In genomic region chr11:61488651-61489291, GRCh38 we compare ENCODE assay signal across 10 cellular contexts. TPM values are rescaled to one million over a fixed set of nuclear protein-coding genes. Genes with fewer than 3 reads are reported as not detected.
DNase-seq lines count a peak whose midpoint lies in the region; ATAC-seq and TF ChIP-seq lines count a peak whose summit lies in the region.
"Had no signal": no experiment of that assay in that cellular context is flagged by ENCODE, and none has a peak within 500 bp of the region (broad histone marks: within the 10 kb centered on the region; RNA-seq: fewer than 3 reads in every experiment).

No MANE protein-coding gene starts in this region.

- H3K9me3 ChIP-seq in mucosa of rectum (ENCODE audit: control insufficient read depth in 2 of 2, low read length in 2 of 2) = no peaks in the 10 kb centered on the region

- DNase-seq in AG08396 (ENCODE audit: low spot score) (peak; percentile 47), NCI-H2196 (lab: John Stamatoyannopoulos, UW; ENCODE audit: unreplicated experiment) (peak; percentile 78), epithelial cell of proximal tubule (ENCODE audit: low read depth) (peak; percentile 33), GDM1 (lab: John Stamatoyannopoulos, UW) (no peak)
- DNase-seq in activated effector memory CD4-positive, alpha-beta T cell treated with Interleukin-2 at 50 U/mL for 16 hours = no peak
- DNase-seq: activated CD4-positive, alpha-beta T cell treated with anti-CD3 and anti-CD28 coated beads, Interleukin-2, amount 10 ng/mL, durations not matched to agents 24 days and 14 days; NCI-H1105 treated with DMSO at 0.1 percent for 48 hours had no signal

- no peak for TF ChIP-seq CTCF in epithelial cell of proximal tubule (conservative IDR thresholded peaks at IDR 0.05; ENCODE audit: low read depth, low read length)

- H3K4me3 ChIP-seq in epithelial cell of proximal tubule (ENCODE audit: low read depth, low read length) = peak overlapping the region; percentile 27
- peak overlapping the region; percentile 32 to 51 for H3K4me3 ChIP-seq in mucosa of rectum (ENCODE audit: low read length in 2 of 2)

- no peaks in the 10 kb centered on the region for H3K36me3 ChIP-seq in mucosa of rectum (ENCODE audit: control insufficient read depth in 2 of 2, insufficient read depth in 2 of 2, low read length in 2 of 2)

- H3K4me1 ChIP-seq in mucosa of rectum (ENCODE audit: control insufficient read depth in 2 of 2, insufficient read depth in 2 of 2, low read length in 2 of 2) = peaks cover 13 to 21% of the 10 kb centered on the region in 2 donors

- H3K27ac ChIP-seq in mucosa of rectum (ENCODE audit: low read depth in 2 of 2, low read length in 2 of 2) = peak overlapping the region; percentile 46 to 66

- H3K27me3 ChIP-seq in mucosa of rectum (ENCODE audit: control insufficient read depth in 2 of 2, insufficient read depth in 2 of 2, low read length in 2 of 2) = no peaks in the 10 kb centered on the region

- peak overlapping the region in 1 of 2 donors; percentile 36 for H3K9ac ChIP-seq in mucosa of rectum (ENCODE audit: low read depth in 1 of 2, low read length in 2 of 2)

- ATAC-seq in HG02970 (IDR thresholded peaks at IDR 0.05; ENCODE audit: low FRiP score, unreplicated experiment) = no peak
- no peak for ATAC-seq in GM21528 (IDR thresholded peaks at IDR 0.05; ENCODE audit: low FRiP score, unreplicated experiment)

RNA-seq across cellular contexts. Expression of gene LRRC10B, which starts 19.8 kb away (rescaled TPM):
- total RNA-seq in epithelial cell of proximal tubule = 0.36 TPM in 1 of 2 replicates, not detected in the other

RNA-seq across cellular contexts. Expression of gene SDHAF2, which starts 58.8 kb away (rescaled TPM):
- total RNA-seq in epithelial cell of proximal tubule = 34.4 and 63.2 TPM in 2 replicates

RNA-seq across cellular contexts. Expression of gene CPSF7, which starts 59.0 kb away (rescaled TPM):
- 43.3 and 57.6 TPM in 2 replicates for total RNA-seq in epithelial cell of proximal tubule

Comparison
In these comparisons a context has a peak if more than half of its experiments do, and no peak if none do; other contexts are left out.
1. DNase-seq: peak in AG08396 (single experiment), NCI-H2196 (single experiment) and epithelial cell of proximal tubule (single experiment); none in GDM1 (single experiment) and activated effector memory CD4-positive, alpha-beta T cell treated with Interleukin-2 at 50 U/mL for 16 hours (single experiment).